ENCODE assay signal across 16 cellular contexts in the genomic region with DNA sequence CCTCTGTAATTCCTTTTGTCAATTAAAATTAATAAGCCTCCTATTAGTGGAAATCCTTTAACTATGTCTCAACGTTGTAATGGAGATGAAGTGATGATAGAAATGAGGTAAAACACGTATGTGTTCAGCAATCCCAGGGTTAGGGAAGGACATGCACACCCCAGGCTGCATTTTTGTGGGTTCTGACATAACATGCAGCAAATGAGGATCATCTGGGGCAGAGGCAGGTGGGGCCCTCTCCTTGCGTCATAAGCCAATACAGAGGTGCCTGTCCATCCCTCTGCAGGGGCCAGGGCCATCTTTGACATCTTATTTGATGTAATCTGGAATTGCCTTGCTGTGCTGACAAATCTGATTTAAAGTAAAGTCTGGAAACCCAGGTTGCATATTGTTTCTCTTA.
DNase-seq lines count a peak whose midpoint lies in the region; TF ChIP-seq lines count a peak whose summit lies in the region.
"Had no signal": no experiment of that assay in that cellular context is flagged by ENCODE, and none has a peak within 500 bp of the region (broad histone marks: within the 10 kb centered on the region; RNA-seq: fewer than 3 reads in every experiment).

No MANE protein-coding gene starts in this region.

- DNase-seq in astrocyte of the hippocampus (ENCODE audit: low read depth, low spot score) (peak; percentile 39), nucleus accumbens (lab: John Stamatoyannopoulos, UW) (no peak), OCI-LY7 (ENCODE audit: low spot score) (no peak), NCI-H2171 treated with DMSO at 0.1 percent for 48 hours (lab: John Stamatoyannopoulos, UW) (no peak)
- no peak for DNase-seq in stimulated activated naive CD4-positive, alpha-beta T cell treated with Interleukin-2 at 50 U/mL for 16 hours (lab: John Stamatoyannopoulos, UW)
- DNase-seq: activated naive CD4-positive, alpha-beta T cell treated with Interleukin-2 at 50 U/mL for 16 hours; CD4-positive, alpha-beta memory T cell; left colon; naive B cell; stimulated activated CD4-positive, alpha-beta T cell treated with anti-CD3 and anti-CD28 coated beads, Interleukin-1b, Interleukin-23, amount 100 ng/mL, for 48 hours; upper lobe of right lung had no signal

- H3K27ac ChIP-seq in HUES64 (ENCODE audit: low read depth, low read length) (peak overlapping the region; percentile 92; the same call in 1 of the 2 replicates), iPS-20b (ENCODE audit: low read length) (no peak overlapping the region), temporal lobe (ENCODE audit: low read depth, low read length) (peak overlapping the region; percentile 34), OCI-LY7 (ENCODE audit: low read depth, low read length, poor library complexity, severe bottlenecking) (no peak overlapping the region)
- H3K27ac ChIP-seq: upper lobe of right lung, VCaP had no signal

- H3K4me1 ChIP-seq in HUES64 (ENCODE audit: insufficient read depth, low read length) (peaks cover 55% of the 10 kb centered on the region), iPS-20b (ENCODE audit: insufficient read depth, low read length) (peaks cover 45% of the 10 kb centered on the region), OCI-LY7 (ENCODE audit: insufficient read depth, low read length, poor library complexity, severe bottlenecking) (peaks cover 43% of the 10 kb centered on the region)

- H4K20me1 ChIP-seq in OCI-LY7 (ENCODE audit: insufficient read depth, low read length) = no peaks in the 10 kb centered on the region

- intact Hi-C loops in OCI-LY7 (cut with micrococcal nuclease; ENCODE audit: unreplicated experiment) = no loop called here

- H2AFZ ChIP-seq in OCI-LY7 (ENCODE audit: low read length) = no peak overlapping the region

- no peak for TF ChIP-seq CTCF in OCI-LY7 (conservative IDR thresholded peaks at IDR 0.05; ENCODE audit: low read length)

- H3K9me3 ChIP-seq in HUES64 (ENCODE audit: insufficient read depth, low read depth, low read length) = no peaks in the 10 kb centered on the region
- no peaks in the 10 kb centered on the region for H3K9me3 ChIP-seq in iPS-20b (ENCODE audit: insufficient read depth, low read depth, low read length)
- H3K9me3 ChIP-seq in OCI-LY7 (ENCODE audit: low read length) = no peaks in the 10 kb centered on the region
- H3K9me3 ChIP-seq: heart right ventricle, upper lobe of right lung had no signal

- no peaks in the 10 kb centered on the region for H3K79me2 ChIP-seq in OCI-LY7 (ENCODE audit: insufficient read depth, low read depth, low read length)

- H3K4me3 ChIP-seq in HUES64 (ENCODE audit: low read length) (no peak overlapping the region), iPS-20b (ENCODE audit: low read length) (no peak overlapping the region), OCI-LY7 (ENCODE audit: low read depth, low read length, poor library complexity, severe bottlenecking) (no peak overlapping the region)
- H3K4me3 ChIP-seq: heart right ventricle, upper lobe of right lung had no signal

- H3K27me3 ChIP-seq in HUES64 (ENCODE audit: insufficient read depth, low read length) (no peaks in the 10 kb centered on the region), iPS-20b (ENCODE audit: insufficient read depth, low read length) (no peaks in the 10 kb centered on the region)
- H3K27me3 ChIP-seq: heart right ventricle, upper lobe of right lung had no signal

- POLR2A ChIA-PET in OCI-LY7 (lab: Charles Lee) = interaction anchor here (0.6 to 2.0 kb wide), 3 partner anchors 13 to 545 kb away, joined by 3 to 4 read pairs (median 3); no protein-coding TSS in a partner anchor

- H3K9me2 ChIP-seq in OCI-LY7 (ENCODE audit: insufficient read depth, low read length) = no peaks in the 10 kb centered on the region

- H3K9ac ChIP-seq in HUES64 (ENCODE audit: low read depth, low read length) = no peak overlapping the region
- H3K9ac ChIP-seq in iPS-20b (ENCODE audit: low read depth, low read length) = peak overlapping the region; percentile 30; the same call in 1 of the 2 replicates

- 81% methylated on average over 3 of the region's 3 CpGs for WGBS in HUES64

- H3K4me2 ChIP-seq in OCI-LY7 (ENCODE audit: low read length) = no peak overlapping the region

- H3K36me3 ChIP-seq in HUES64 (ENCODE audit: insufficient read depth, low read length) (no peaks in the 10 kb centered on the region), iPS-20b (ENCODE audit: insufficient read depth, low read depth, low read length) (no peaks in the 10 kb centered on the region), OCI-LY7 (ENCODE audit: insufficient read depth, low read length) (no peaks in the 10 kb centered on the region)
- H3K36me3 ChIP-seq: heart right ventricle, upper lobe of right lung had no signal

- CTCF ChIA-PET in OCI-LY7 (lab: Charles Lee; ENCODE audit: unreplicated experiment) = no interaction called here

- no TSS peak for BruUV-seq in OCI-LY7 (replicated peaks; lab: Mats Ljungman, UMichigan)

Comparison
In these comparisons a context has a peak if more than half of its experiments do, and no peak if none do; other contexts are left out.
1. H3K27ac ChIP-seq: peak in HUES64 (single experiment) and temporal lobe (single experiment); none in iPS-20b (single experiment) and OCI-LY7 (single experiment).